11 cellular contexts compared by ENCODE assay signal in the genomic region with DNA sequence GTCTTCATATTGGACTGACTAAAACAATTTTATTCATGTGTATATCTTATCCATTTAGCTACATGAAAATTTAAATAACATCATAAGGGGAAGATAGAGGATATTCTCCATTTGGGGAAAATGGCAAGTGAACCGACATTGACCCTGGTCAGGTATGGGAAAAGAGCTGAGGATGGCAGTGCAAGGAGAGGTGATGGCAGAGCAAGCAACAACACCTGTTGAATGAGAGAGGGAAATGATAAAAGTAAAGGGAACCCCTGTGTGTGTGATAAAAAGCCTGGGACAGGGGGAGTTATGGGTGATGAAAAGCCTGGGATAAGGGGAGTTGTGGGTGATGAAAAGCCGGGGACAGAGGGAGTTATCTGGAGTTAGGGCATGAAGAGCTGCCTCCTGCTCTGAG. TPM values are rescaled to one million over a fixed set of nuclear protein-coding genes. Genes with fewer than 3 reads are reported as not detected.
"Had no signal": no experiment of that assay in that cellular context is flagged by ENCODE, and none has a peak within 500 bp of the region (broad histone marks: within the 10 kb centered on the region; RNA-seq: fewer than 3 reads in every experiment).

No MANE protein-coding gene starts in this region.

- H3K4me3 ChIP-seq: GM23248, GM23338, HAP-1 had no signal

- H3K36me3 ChIP-seq: HAP-1 had no signal

- H3K9me3 ChIP-seq: HAP-1 had no signal

- H3K4me1 Mint-ChIP-seq: GM23338, H9 had no signal

- H3K4me1 ChIP-seq: HAP-1 had no signal

- H3K27ac Mint-ChIP-seq: GM23338, H9, HFFc6 had no signal

- H2AFZ ChIP-seq: GM23248, GM23338 had no signal

- DNase-seq: GM23248, GOT3, H7, H9, HCEC 1CT, HFFc6 had no signal

- H3K9me3 Mint-ChIP-seq: GM23338, HFFc6 had no signal

- H3K27ac ChIP-seq: GM23248 had no signal

- H3K4me2 ChIP-seq: GM23338 had no signal

- ATAC-seq: GM23338, HCT116 had no signal

- H3K4me3 Mint-ChIP-seq: GM23338, H9, HFFc6 had no signal

RNA-seq across cellular contexts. Expression of gene CLC, which starts 4.0 kb away (rescaled TPM):
- total RNA-seq: GM23248, GM23338, H7, HFFc6 had no signal

RNA-seq across cellular contexts. Expression of gene LGALS14, which starts 29.6 kb away (rescaled TPM):
- total RNA-seq: GM23248, GM23338, H4, H7, H9, HFFc6 had no signal

RNA-seq across cellular contexts. Expression of gene LEUTX, which starts 44.8 kb away (rescaled TPM):
- total RNA-seq: GM23248, GM23338, H1, H4, H7, H9, HFFc6 had no signal
